Comparison of ENCODE assay signal across 19 cellular contexts in the genomic region with DNA sequence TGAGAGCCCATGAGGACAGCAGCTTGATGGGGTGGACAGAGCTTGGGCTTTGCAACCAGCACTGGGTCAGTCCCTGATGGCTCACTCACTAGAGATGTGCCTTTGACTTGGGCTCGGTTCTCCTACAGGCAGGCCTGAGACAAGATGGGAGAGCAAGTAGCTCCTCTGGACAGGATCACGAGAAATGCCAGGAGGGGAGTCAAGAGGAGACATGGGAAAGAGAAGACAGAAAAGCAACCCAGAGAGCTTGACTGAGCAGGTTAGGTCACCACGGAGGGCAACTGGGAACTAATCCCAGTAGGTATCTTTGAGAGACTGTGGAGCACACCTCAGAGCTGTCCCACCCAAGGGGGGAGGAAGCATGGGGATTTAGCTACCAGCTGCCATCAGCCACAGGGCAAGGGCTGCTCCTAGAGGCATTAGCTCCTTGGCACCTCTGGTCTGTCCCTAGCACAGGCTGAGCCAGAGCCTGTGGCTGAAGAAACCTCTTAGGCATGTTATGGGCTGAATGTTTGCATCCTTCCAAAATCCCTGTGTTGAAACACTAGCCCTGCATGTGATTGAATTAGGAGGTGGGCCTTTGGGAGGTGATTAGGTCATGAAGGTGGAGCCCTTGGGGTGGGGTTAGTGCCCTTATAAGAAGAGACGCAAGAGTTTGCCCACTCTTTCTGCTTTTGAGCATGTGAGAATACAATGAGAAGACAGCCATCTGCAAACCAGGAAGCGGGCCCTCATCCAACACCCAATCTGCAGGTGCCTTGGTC.
DNase-seq lines count a peak whose midpoint lies in the region; ATAC-seq and TF ChIP-seq lines count a peak whose summit lies in the region.
"Had no signal": no experiment of that assay in that cellular context is flagged by ENCODE, and none has a peak within 500 bp of the region (broad histone marks: within the 10 kb centered on the region; RNA-seq: fewer than 3 reads in every experiment).

No MANE protein-coding gene starts in this region.

- TF ChIP-seq POLR2A in IMR-90 (IDR thresholded peaks at IDR 0.05; ENCODE audit: low read depth, low read length): no peak

- no peak overlapping the region for H4K91ac ChIP-seq in IMR-90 (ENCODE audit: insufficient read depth, low read depth, low read length)
- H4K91ac ChIP-seq in mesenchymal stem cell (ENCODE audit: low read length): no peak overlapping the region

- H3K23ac ChIP-seq in IMR-90 (ENCODE audit: low read depth, low read length) (no peak overlapping the region), mesenchymal stem cell (ENCODE audit: low read length in 2 of 2) (no peak overlapping the region)

- H2BK20ac ChIP-seq in IMR-90 (ENCODE audit: low read depth, low read length): no peak overlapping the region

- no peaks in the 10 kb centered on the region for H4K20me1 ChIP-seq in IMR-90 (ENCODE audit: insufficient read depth, low read length)

- H3K9me1 ChIP-seq in IMR-90 (ENCODE audit: insufficient read depth, low read length): no peaks in the 10 kb centered on the region

- no peaks in the 10 kb centered on the region for H3K79me1 ChIP-seq in IMR-90 (ENCODE audit: low read depth in 1 of 2, low read length in 2 of 2)
- no peaks in the 10 kb centered on the region for H3K79me1 ChIP-seq in mesenchymal stem cell (replicated peaks; ENCODE audit: low read length, poor library complexity, severe bottlenecking)

- H3K4me3 ChIP-seq in IMR-90 (ENCODE audit: insufficient read depth, low read depth, low read length) (no peak overlapping the region), mesenchymal stem cell (ENCODE audit: insufficient read depth in 1 of 2, low read depth in 1 of 2, low read length in 2 of 2) (no peak overlapping the region)
- H3K4me3 ChIP-seq: A549, GM12878 had no signal

- H3K27me3 Mint-ChIP-seq in activated CD4-positive, alpha-beta T cell treated with anti-CD3 and anti-CD28 coated beads for 36 hours: peaks cover 9% of the 10 kb centered on the region
- no peaks in the 10 kb centered on the region for H3K27me3 Mint-ChIP-seq in activated CD4-positive, alpha-beta T cell treated with anti-CD3 and anti-CD28 coated beads, Interleukin-2, amount 10 ng/mL, durations not matched to agents 7 days and 5 days
- no peaks in the 10 kb centered on the region for H3K27me3 Mint-ChIP-seq in activated T-helper 2 cell treated with anti-CD3 and anti-CD28 coated beads, Interferon-gamma antibody, Interleukin-2, Interleukin-4, amounts not matched to agents 10 μg/mL and 5 μg/mL and 100 μg/mL, durations not matched to agents 14 hours and 24 hours and 36 hours (ENCODE audit: low read depth)

- no peak overlapping the region for H3K4me3 Mint-ChIP-seq in activated CD4-positive, alpha-beta T cell treated with anti-CD3 and anti-CD28 coated beads for 36 hours
- no peak overlapping the region for H3K4me3 Mint-ChIP-seq in activated CD4-positive, alpha-beta T cell treated with anti-CD3 and anti-CD28 coated beads, Interleukin-2, amount 10 ng/mL, durations not matched to agents 7 days and 5 days
- H3K4me3 Mint-ChIP-seq in activated T-helper 2 cell treated with anti-CD3 and anti-CD28 coated beads, Interferon-gamma antibody, Interleukin-2, Interleukin-4, amounts not matched to agents 10 μg/mL and 5 μg/mL and 100 μg/mL, durations not matched to agents 14 hours and 24 hours and 36 hours (ENCODE audit: low read depth): no peak overlapping the region
- H3K4me3 Mint-ChIP-seq: CD4-positive, alpha-beta T cell had no signal

- H2BK12ac ChIP-seq in mesenchymal stem cell (ENCODE audit: low read length in 2 of 2): no peak overlapping the region

- H2AK9ac ChIP-seq in IMR-90 (replicated peaks; ENCODE audit: low read depth, low read length, poor library complexity): no peak overlapping the region

- H2BK15ac ChIP-seq in IMR-90 (ENCODE audit: low read depth, low read length) (no peak overlapping the region), mesenchymal stem cell (ENCODE audit: low read depth, poor library complexity, severe bottlenecking) (peak overlapping the region; percentile 36)

- H3K27ac ChIP-seq in IMR-90 (ENCODE audit: insufficient read depth, low read length) (no peak overlapping the region), mesenchymal stem cell (ENCODE audit: low read length, poor library complexity, severe bottlenecking) (no peak overlapping the region)
- H3K27ac ChIP-seq: 22Rv1, A549, C4-2B had no signal

- H2AK5ac ChIP-seq in IMR-90 (ENCODE audit: low read depth, low read length) (peak overlapping the region; percentile 31), mesenchymal stem cell (ENCODE audit: low read length, severe bottlenecking) (no peak overlapping the region)

- H3K18ac ChIP-seq in IMR-90 (ENCODE audit: low read depth, low read length): no peak overlapping the region
- no peak overlapping the region for H3K18ac ChIP-seq in mesenchymal stem cell (ENCODE audit: low read depth in 1 of 2, low read length in 2 of 2)

- H3K36me3 ChIP-seq in IMR-90 (ENCODE audit: control insufficient read depth, insufficient read depth, low read length) (no peaks in the 10 kb centered on the region), mesenchymal stem cell (ENCODE audit: control insufficient read depth in 1 of 2, insufficient read depth in 2 of 2, low read depth in 1 of 2, low read length in 2 of 2) (no peaks in the 10 kb centered on the region)

- no peak overlapping the region for H4K5ac ChIP-seq in IMR-90 (ENCODE audit: low read depth, low read length)

- BruUV-seq in IMR-90 (replicated peaks; lab: Mats Ljungman, UMichigan): no TSS peak

- no peak overlapping the region for H3K9ac ChIP-seq in IMR-90 (ENCODE audit: low read depth, low read length)
- no peak overlapping the region for H3K9ac ChIP-seq in mesenchymal stem cell (ENCODE audit: low read length)

- CTCF ChIA-PET in activated CD4-positive, alpha-beta T cell treated with anti-CD3 and anti-CD28 coated beads for 36 hours (lab: Charles Lee): interaction anchor here (0.5 to 1.6 kb wide), 9 partner anchors 9 to 354 kb away, joined by 3 to 6 read pairs (median 3); no protein-coding TSS in a partner anchor
- CTCF ChIA-PET in activated CD4-positive, alpha-beta T cell treated with anti-CD3 and anti-CD28 coated beads, Interleukin-2, amount 10 ng/mL, durations not matched to agents 7 days and 5 days (lab: Charles Lee): interaction anchor here (0.8 to 3.0 kb wide), 11 partner anchors 10 to 267 kb away, joined by 3 to 10 read pairs (median 3); no protein-coding TSS in a partner anchor
- CTCF ChIA-PET in IMR-90 (lab: Yijun Ruan, JAX): interaction anchor here (0.6 kb wide), 1 partner anchor 284 kb away, joined by 7 read pairs; no protein-coding TSS in a partner anchor

- H3K56ac ChIP-seq in IMR-90 (ENCODE audit: extremely low read depth, insufficient read depth, low read length): no peak overlapping the region

- H3K4me1 ChIP-seq in IMR-90 (ENCODE audit: control insufficient read depth, insufficient read depth, low read length): peaks cover 9% of the 10 kb centered on the region
- H3K4me1 ChIP-seq in mesenchymal stem cell (ENCODE audit: control insufficient read depth, insufficient read depth, low read depth, low read length): peaks cover 2% of the 10 kb centered on the region
- H3K4me1 ChIP-seq: A549, Caco-2 had no signal

- H3K4ac ChIP-seq in IMR-90 (ENCODE audit: low read depth, low read length): 0 out of 2 replicates have a peak overlapping the region, but pooled peaks have one; percentile 11
- no peak overlapping the region for H3K4ac ChIP-seq in mesenchymal stem cell (ENCODE audit: low read depth in 1 of 2, low read length in 2 of 2)

- H3K27me3 ChIP-seq in IMR-90 (ENCODE audit: control insufficient read depth, insufficient read depth, low read length) (no peaks in the 10 kb centered on the region), mesenchymal stem cell (ENCODE audit: control insufficient read depth in 1 of 2, insufficient read depth in 1 of 2, low read length in 2 of 2) (no peaks in the 10 kb centered on the region)

- H3K9me3 ChIP-seq in IMR-90 (ENCODE audit: control insufficient read depth, insufficient read depth, low read length) (0 out of 2 replicates have a peak, but pooled peaks cover 2% of the 10 kb centered on the region), mesenchymal stem cell (ENCODE audit: control insufficient read depth, low read length) (no peaks in the 10 kb centered on the region)
- H3K9me3 ChIP-seq: A549, Caco-2 had no signal

- WGBS in IMR-90 (ENCODE audit: extremely low coverage in 2 of 2, insufficient read length in 1 of 2), 2 experiments: 85% methylated on average over 2 of the region's 5 CpGs; no CpG with 5 or more reads in 1 of the 2 experiments
- 93% methylated on average over 5 of the region's 5 CpGs for WGBS in mesenchymal stem cell

- POLR2A ChIA-PET in activated CD4-positive, alpha-beta T cell treated with anti-CD3 and anti-CD28 coated beads for 36 hours (lab: Charles Lee): interaction anchor here (0.7 to 1.1 kb wide), 2 partner anchors 15 to 260 kb away, joined by 3 read pairs; no protein-coding TSS in a partner anchor
- POLR2A ChIA-PET in activated CD4-positive, alpha-beta T cell treated with anti-CD3 and anti-CD28 coated beads, Interleukin-2, amount 10 ng/mL, durations not matched to agents 7 days and 5 days (lab: Charles Lee): interaction anchor here (0.5 to 0.6 kb wide), 2 partner anchors 100 to 136 kb away, joined by 3 to 7 read pairs; no protein-coding TSS in a partner anchor
- POLR2A ChIA-PET in IMR-90 (lab: Charles Lee; ENCODE audit: unreplicated experiment): no interaction called here

- TF ChIP-seq CTCF in IMR-90 (conservative IDR thresholded peaks at IDR 0.05; ENCODE audit: low read depth, low read length): no peak

- H3K4me2 ChIP-seq in IMR-90 (ENCODE audit: low read depth, low read length) (no peak overlapping the region), mesenchymal stem cell (ENCODE audit: low read length, poor library complexity, severe bottlenecking) (no peak overlapping the region)
- H3K4me2 ChIP-seq: A549 had no signal

- peaks cover 4% of the 10 kb centered on the region for H3K9me3 Mint-ChIP-seq in activated CD4-positive, alpha-beta T cell treated with anti-CD3 and anti-CD28 coated beads for 36 hours (ENCODE audit: low read depth)
- H3K9me3 Mint-ChIP-seq in activated CD4-positive, alpha-beta T cell treated with anti-CD3 and anti-CD28 coated beads, Interleukin-2, amount 10 ng/mL, durations not matched to agents 7 days and 5 days: no peaks in the 10 kb centered on the region
- peaks cover 5% of the 10 kb centered on the region for H3K9me3 Mint-ChIP-seq in activated T-helper 2 cell treated with anti-CD3 and anti-CD28 coated beads, Interferon-gamma antibody, Interleukin-2, Interleukin-4, amounts not matched to agents 10 μg/mL and 5 μg/mL and 100 μg/mL, durations not matched to agents 14 hours and 24 hours and 36 hours

- no peak for DNase-seq in activated CD4-positive, alpha-beta T cell treated with anti-CD3 and anti-CD28 coated beads for 36 hours
- DNase-seq in activated CD4-positive, alpha-beta T cell treated with anti-CD3 and anti-CD28 coated beads, Interleukin-2, amount 10 ng/mL, durations not matched to agents 7 days and 5 days: no peak
- no peak for DNase-seq in IMR-90
- no peak for DNase-seq in activated T-helper 2 cell treated with anti-CD3 and anti-CD28 coated beads, Interferon-gamma antibody, Interleukin-2, Interleukin-4, amounts not matched to agents 10 μg/mL and 5 μg/mL and 100 μg/mL, durations not matched to agents 14 hours and 24 hours and 36 hours (ENCODE audit: low spot score)
- DNase-seq in mesenchymal stem cell: no peak
- no peak for DNase-seq in DMS53 (lab: John Stamatoyannopoulos, UW)
- DNase-seq in UCSD-AML1 (lab: John Stamatoyannopoulos, UW; ENCODE audit: unreplicated experiment): no peak
- DNase-seq: AML-193; Caco-2; CD4-positive, alpha-beta T cell; DMS153; GOT3; H7 had no signal

- H2BK5ac ChIP-seq in IMR-90 (ENCODE audit: low read depth, low read length, poor library complexity, severe bottlenecking) (no peak overlapping the region), mesenchymal stem cell (ENCODE audit: low read depth, low read length, poor library complexity, severe bottlenecking) (no peak overlapping the region)

- in situ Hi-C loops in IMR-90 (cut with MboI; ENCODE audit: low sequenced_read_pairs): no loop called here

- dilution Hi-C loops in IMR-90 (cut with HindIII; ENCODE audit: low sequenced_read_pairs, unreplicated experiment): no loop called here

- H3K14ac ChIP-seq in IMR-90 (replicated peaks; ENCODE audit: low read depth, low read length) (no peak overlapping the region), mesenchymal stem cell (ENCODE audit: low read length in 2 of 2) (no peak overlapping the region)

- H2BK120ac ChIP-seq in IMR-90 (ENCODE audit: low read depth, low read length): no peak overlapping the region
- H2BK120ac ChIP-seq in mesenchymal stem cell (ENCODE audit: low read depth, low read length): no peak overlapping the region

- ATAC-seq in activated CD4-positive, alpha-beta T cell treated with anti-CD3 and anti-CD28 coated beads for 36 hours: no peak
- ATAC-seq in IMR-90 (ENCODE audit: low read depth) (no peak), HG02852 (IDR thresholded peaks at IDR 0.05; ENCODE audit: unreplicated experiment) (no peak)
- ATAC-seq: A549, HCT116 had no signal

- H2AFZ ChIP-seq in IMR-90 (replicated peaks; ENCODE audit: low read length, poor library complexity) (peak overlapping the region; percentile 5), mesenchymal stem cell (ENCODE audit: low read depth, low read length) (no peak overlapping the region)

- intact Hi-C loops in activated CD4-positive, alpha-beta T cell treated with anti-CD3 and anti-CD28 coated beads for 36 hours (cut with DNase I, micrococcal nuclease): no loop called here
- intact Hi-C loops in IMR-90 (cut with micrococcal nuclease): loop anchor here (5.0 kb wide), 1 partner anchor 72 kb away; no protein-coding TSS in a partner anchor
- intact Hi-C loops in activated T-helper 2 cell treated with anti-CD3 and anti-CD28 coated beads, Interferon-gamma antibody, Interleukin-2, Interleukin-4, amounts not matched to agents 10 μg/mL and 5 μg/mL and 100 μg/mL, durations not matched to agents 14 hours and 24 hours and 36 hours (cut with micrococcal nuclease): loop anchor here (2.0 to 10.0 kb wide), 2 partner anchors 15 to 355 kb away; no protein-coding TSS in a partner anchor

- no peak overlapping the region for H4K8ac ChIP-seq in IMR-90 (ENCODE audit: low read depth in 2 of 2, low read length in 2 of 2)
- H4K8ac ChIP-seq in mesenchymal stem cell (ENCODE audit: low read length): no peak overlapping the region

- H3K4me1 Mint-ChIP-seq in activated CD4-positive, alpha-beta T cell treated with anti-CD3 and anti-CD28 coated beads for 36 hours: peaks cover 20% of the 10 kb centered on the region
- peaks cover 10% of the 10 kb centered on the region for H3K4me1 Mint-ChIP-seq in activated CD4-positive, alpha-beta T cell treated with anti-CD3 and anti-CD28 coated beads, Interleukin-2, amount 10 ng/mL, durations not matched to agents 7 days and 5 days
- H3K4me1 Mint-ChIP-seq in activated T-helper 2 cell treated with anti-CD3 and anti-CD28 coated beads, Interferon-gamma antibody, Interleukin-2, Interleukin-4, amounts not matched to agents 10 μg/mL and 5 μg/mL and 100 μg/mL, durations not matched to agents 14 hours and 24 hours and 36 hours (ENCODE audit: low read depth): peaks cover 31% of the 10 kb centered on the region

- TF ChIP-seq RAD21 in IMR-90 (IDR thresholded peaks at IDR 0.05; ENCODE audit: low read length): no peak

- no peaks in the 10 kb centered on the region for H3K36me3 Mint-ChIP-seq in activated CD4-positive, alpha-beta T cell treated with anti-CD3 and anti-CD28 coated beads for 36 hours (ENCODE audit: low read depth)
- H3K36me3 Mint-ChIP-seq in activated CD4-positive, alpha-beta T cell treated with anti-CD3 and anti-CD28 coated beads, Interleukin-2, amount 10 ng/mL, durations not matched to agents 7 days and 5 days (ENCODE audit: low read depth): peaks cover 2% of the 10 kb centered on the region
- H3K36me3 Mint-ChIP-seq in activated T-helper 2 cell treated with anti-CD3 and anti-CD28 coated beads, Interferon-gamma antibody, Interleukin-2, Interleukin-4, amounts not matched to agents 10 μg/mL and 5 μg/mL and 100 μg/mL, durations not matched to agents 14 hours and 24 hours and 36 hours (ENCODE audit: low read depth): no peaks in the 10 kb centered on the region

- H3K27ac Mint-ChIP-seq in activated CD4-positive, alpha-beta T cell treated with anti-CD3 and anti-CD28 coated beads for 36 hours: peak overlapping the region; percentile 44
- H3K27ac Mint-ChIP-seq in activated CD4-positive, alpha-beta T cell treated with anti-CD3 and anti-CD28 coated beads, Interleukin-2, amount 10 ng/mL, durations not matched to agents 7 days and 5 days: no peak overlapping the region
- H3K27ac Mint-ChIP-seq in activated T-helper 2 cell treated with anti-CD3 and anti-CD28 coated beads, Interferon-gamma antibody, Interleukin-2, Interleukin-4, amounts not matched to agents 10 μg/mL and 5 μg/mL and 100 μg/mL, durations not matched to agents 14 hours and 24 hours and 36 hours: peak overlapping the region; percentile 2
- H3K27ac Mint-ChIP-seq: CD4-positive, alpha-beta T cell had no signal

Comparison
In these comparisons a context has a peak if more than half of its experiments do, and no peak if none do; other contexts are left out.
1. intact Hi-C loops: an anchor here in IMR-90 (5.0 kb wide) and activated T-helper 2 cell treated with anti-CD3 and anti-CD28 coated beads, Interferon-gamma antibody, Interleukin-2, Interleukin-4, amounts not matched to agents 10 μg/mL and 5 μg/mL and 100 μg/mL, durations not matched to agents 14 hours and 24 hours and 36 hours (2.0 to 10.0 kb wide); none called in activated CD4-positive, alpha-beta T cell treated with anti-CD3 and anti-CD28 coated beads for 36 hours.